8 cellular contexts compared by ENCODE assay signal in genomic region chr4:2262944-2263250, GRCh38. TPM values are rescaled to one million over a fixed set of nuclear protein-coding genes. Genes with fewer than 3 reads are reported as not detected.
A peak's percentile ranks its signal among the peaks of the same experiment; 100 is the strongest.
DNase-seq lines count a peak whose midpoint lies in the region; ATAC-seq and TF ChIP-seq lines count a peak whose summit lies in the region.

No MANE protein-coding gene starts in this region.

- no peaks in the 10 kb centered on the region for H3K27me3 ChIP-seq in colonic mucosa

- H3K9ac ChIP-seq in colonic mucosa (ENCODE audit: low read depth in 2 of 2, low read length in 2 of 2): peak overlapping the region; percentile 70 to 87

- H3K27ac ChIP-seq in colonic mucosa: peak overlapping the region; percentile 85

- H3K4me1 Mint-ChIP-seq in naive thymus-derived CD8-positive, alpha-beta T cell: peaks cover 0 to 13% (median 4%) of the 10 kb centered on the region in 4 donors

- no peak for TF ChIP-seq CTCF in AG10803 (conservative IDR thresholded peaks at IDR 0.05; ENCODE audit: low read length)
- TF ChIP-seq CTCF in LNCaP clone FGC (IDR thresholded peaks at IDR 0.05; ENCODE audit: control insufficient read depth, extremely low read depth, insufficient read depth): no peak
- no peak for TF ChIP-seq CTCF in colonic mucosa (IDR thresholded peaks at IDR 0.05)

- H3K4me3 Mint-ChIP-seq in naive thymus-derived CD8-positive, alpha-beta T cell: peak overlapping the region; percentile 64 to 87 (median 74)

- H3K9me3 Mint-ChIP-seq in naive thymus-derived CD8-positive, alpha-beta T cell: no peaks in the 10 kb centered on the region

- POLR2A ChIA-PET in naive thymus-derived CD8-positive, alpha-beta T cell (lab: Charles Lee): interaction anchor here (0.6 to 3.1 kb wide), 16 partner anchors 8 to 206 kb away, joined by 3 to 40 read pairs (median 6); partner anchors contain the start of genes CFAP99, HAUS3, POLN and RNF4

- intact Hi-C loops in colonic mucosa (cut with DNase I) (no loop called here), head of caudate nucleus (cut with DNase I) (loop anchor here (1.0 kb wide), 1 partner anchor 21 kb away; the partner anchor contains the start of genes HAUS3 and POLN)

- no peak for DNase-seq in AG10803 (ENCODE audit: low read depth)
- no peak for DNase-seq in LNCaP clone FGC (ENCODE audit: low read depth)
- DNase-seq in colonic mucosa: no peak
- DNase-seq in naive thymus-derived CD8-positive, alpha-beta T cell: no peak
- no peak for DNase-seq in HT-29 (ENCODE audit: low spot score)
- no peak for DNase-seq in dermis blood vessel endothelial cell
- no peak for DNase-seq in nucleus accumbens (lab: John Stamatoyannopoulos, UW)
- DNase-seq in head of caudate nucleus: no peak

- peak overlapping the region in 8 of 10 donors; percentile 59 to 95 (median 88) for H3K27ac Mint-ChIP-seq in naive thymus-derived CD8-positive, alpha-beta T cell

- H3K36me3 Mint-ChIP-seq in naive thymus-derived CD8-positive, alpha-beta T cell: no peaks in the 10 kb centered on the region

- ATAC-seq in naive thymus-derived CD8-positive, alpha-beta T cell: no peak

- H3K4me1 ChIP-seq in colonic mucosa: peaks cover 10% of the 10 kb centered on the region

- no peaks in the 10 kb centered on the region for H3K27me3 Mint-ChIP-seq in naive thymus-derived CD8-positive, alpha-beta T cell

- H3K9me3 ChIP-seq in colonic mucosa: no peaks in the 10 kb centered on the region

- H3K4me3 ChIP-seq in AG10803 (ENCODE audit: low read length) (peak overlapping the region; percentile 70), LNCaP clone FGC (ENCODE audit: low read depth, low read length) (peak overlapping the region; percentile 66), colonic mucosa (peak overlapping the region; percentile 70)

- no peaks in the 10 kb centered on the region for H3K36me3 ChIP-seq in colonic mucosa

RNA-seq across cellular contexts. Expression of gene MXD4, which starts 1.0 kb away (rescaled TPM):
- total RNA-seq in colonic mucosa (10 to 100 TPM; 36.7 to 43.3 TPM), dermis blood vessel endothelial cell (92.1 and 94.1 TPM in 2 replicates)
- 10 to 100 TPM; 41.9 to 44.2 TPM for total RNA-seq in naive thymus-derived CD8-positive, alpha-beta T cell
- 10 to 100 TPM; 15.6 to 30.0 (median 20.5) TPM for polyA plus RNA-seq in naive thymus-derived CD8-positive, alpha-beta T cell
- total RNA-seq in HT-29 (2014; rRNA removed; shearing (Covaris generic)): 41.7 and 46.8 TPM in 2 replicates

RNA-seq across cellular contexts. Expression of gene HAUS3, which starts 21.0 kb away (rescaled TPM):
- 10 to 100 TPM in 1 of 2 donors, 1 to 10 TPM in 1; 9.1 to 13.0 TPM for total RNA-seq in colonic mucosa
- 10 to 100 TPM; 28.4 to 30.1 TPM for total RNA-seq in naive thymus-derived CD8-positive, alpha-beta T cell
- 10 to 100 TPM; 16.3 to 22.2 (median 18.8) TPM for polyA plus RNA-seq in naive thymus-derived CD8-positive, alpha-beta T cell
- total RNA-seq in HT-29 (2014; rRNA removed; shearing (Covaris generic)): 9.7 and 10.8 TPM in 2 replicates
- 14.0 and 15.8 TPM in 2 replicates for total RNA-seq in dermis blood vessel endothelial cell

RNA-seq across cellular contexts. Expression of gene POLN, which starts 21.0 kb away (rescaled TPM):
- total RNA-seq in colonic mucosa (1 to 10 TPM; 1.6 to 2.8 TPM), dermis blood vessel endothelial cell (2.7 and 5.8 TPM in 2 replicates)
- 1 to 10 TPM; 2.9 to 3.8 TPM for total RNA-seq in naive thymus-derived CD8-positive, alpha-beta T cell
- polyA plus RNA-seq in naive thymus-derived CD8-positive, alpha-beta T cell: under 1 TPM in 2 of 3 donors, not detected in 1; 0.44 to 0.55 TPM
- 0.31 and 0.71 TPM in 2 replicates for total RNA-seq in HT-29 (2014; rRNA removed; shearing (Covaris generic))
